Comparison of ENCODE assay signal across 8 cellular contexts in the genomic region with DNA sequence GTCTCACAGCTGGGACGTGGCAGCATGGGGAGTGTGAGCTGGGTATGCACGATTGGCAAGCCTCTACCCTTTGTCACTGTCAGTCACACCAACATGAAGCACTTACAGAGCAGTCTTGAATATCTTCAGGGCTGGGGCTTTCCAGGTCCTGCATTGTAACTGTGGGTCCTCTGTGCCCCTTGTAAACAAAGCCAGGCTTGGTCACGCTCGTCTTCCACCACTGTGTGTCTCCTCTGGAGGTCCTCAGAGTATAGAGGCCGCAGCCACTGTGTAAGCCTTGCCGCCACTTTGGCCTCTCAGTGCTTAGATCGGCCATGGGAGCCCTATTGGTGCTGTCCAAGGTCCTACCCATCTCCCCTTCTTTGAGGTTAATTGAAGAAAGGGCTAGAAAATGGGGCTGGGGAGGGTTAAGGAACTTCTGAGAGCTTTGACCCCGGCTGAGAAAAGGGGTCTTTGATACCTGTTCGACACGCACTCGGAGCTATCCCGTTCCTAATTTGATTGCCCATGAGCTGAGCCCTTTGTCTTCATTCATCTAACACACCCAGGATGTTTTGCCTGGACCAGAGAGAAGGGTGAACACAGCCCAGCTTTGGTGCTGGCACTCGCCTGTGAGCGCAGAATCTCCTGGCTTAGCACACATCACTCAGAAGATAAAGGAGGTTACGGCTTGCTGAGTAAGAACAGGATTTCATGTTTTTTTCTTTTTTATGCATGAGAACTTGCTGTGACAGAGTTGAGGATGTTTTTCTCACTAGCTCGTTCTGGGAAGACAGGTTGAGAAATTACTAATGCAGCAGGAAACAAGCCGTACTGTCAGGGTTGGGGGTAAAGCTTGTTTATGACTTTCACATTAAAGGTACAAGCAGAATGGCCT.
DNase-seq lines count a peak whose midpoint lies in the region; ATAC-seq and TF ChIP-seq lines count a peak whose summit lies in the region.

No MANE protein-coding gene starts in this region.

- peak overlapping the region; percentile 90 for H3K27ac Mint-ChIP-seq in activated naive CD4-positive, alpha-beta T cell treated with anti-CD3 and anti-CD28 coated beads, Interleukin-2, amount 50 U/mL, for 24 hours

- no peaks in the 10 kb centered on the region for H3K9me3 ChIP-seq in MM.1S (replicated peaks; ENCODE audit: insufficient read depth, low read length)

- H3K9ac ChIP-seq in MM.1S (ENCODE audit: low read length), result no peak overlapping the region

- no peaks in the 10 kb centered on the region for H4K20me1 ChIP-seq in MM.1S (ENCODE audit: insufficient read depth, low read length)

- peak overlapping the region; percentile 53 for H3K4me3 Mint-ChIP-seq in activated naive CD4-positive, alpha-beta T cell treated with anti-CD3 and anti-CD28 coated beads, Interleukin-2, amount 50 U/mL, for 24 hours

- H3K36me3 Mint-ChIP-seq in activated naive CD4-positive, alpha-beta T cell treated with anti-CD3 and anti-CD28 coated beads, Interleukin-2, amount 50 U/mL, for 24 hours, result no peaks in the 10 kb centered on the region

- peaks cover 77% of the 10 kb centered on the region for H3K4me1 Mint-ChIP-seq in activated naive CD4-positive, alpha-beta T cell treated with anti-CD3 and anti-CD28 coated beads, Interleukin-2, amount 50 U/mL, for 24 hours

- H3K4me2 ChIP-seq in MM.1S (ENCODE audit: low read depth, low read length), result no peak overlapping the region

- H3K4me3 ChIP-seq in MM.1S (ENCODE audit: low read length), result no peak overlapping the region

- no peak overlapping the region for H3K27ac ChIP-seq in MM.1S (ENCODE audit: low read length)

- H3K27me3 Mint-ChIP-seq in activated naive CD4-positive, alpha-beta T cell treated with anti-CD3 and anti-CD28 coated beads, Interleukin-2, amount 50 U/mL, for 24 hours, result no peaks in the 10 kb centered on the region

- H3F3A ChIP-seq in MM.1S (ENCODE audit: insufficient read depth, low read length), result no peaks in the 10 kb centered on the region

- no peaks in the 10 kb centered on the region for H3K9me2 ChIP-seq in MM.1S (replicated peaks; ENCODE audit: insufficient read depth, low read length)

- no peaks in the 10 kb centered on the region for H3K27me3 ChIP-seq in MM.1S (replicated peaks; ENCODE audit: insufficient read depth, low read length)

- peaks cover 5% of the 10 kb centered on the region for H3K79me2 ChIP-seq in MM.1S (ENCODE audit: low read length)

- H3K4me1 ChIP-seq in MM.1S (ENCODE audit: low read length), result no peaks in the 10 kb centered on the region

- no peak overlapping the region for H2AFZ ChIP-seq in MM.1S (ENCODE audit: low read length)

- peak; percentile 15 to 28 for DNase-seq in stimulated activated CD4-positive, alpha-beta T cell treated with anti-CD3 and anti-CD28 coated beads, Interleukin-12 subunit alpha, Interleukin-12 subunit beta, amount 100 ng/mL, for 24 hours (ENCODE audit: low read depth in 2 of 2)
- DNase-seq in stimulated activated CD4-positive, alpha-beta T cell treated with anti-CD3 and anti-CD28 coated beads, Interleukin-12 subunit alpha, Interleukin-12 subunit beta, amount 100 ng/mL, for 4 hours, result no peak
- DNase-seq in hypothalamus (lab: John Stamatoyannopoulos, UW) (no peak), DMS53 treated with DMSO at 0.1 percent for 48 hours (lab: John Stamatoyannopoulos, UW; ENCODE audit: unreplicated experiment) (no peak), MM.1S (no peak), cerebellar cortex (ENCODE audit: low spot score) (no peak)

- H3K9me3 Mint-ChIP-seq in activated naive CD4-positive, alpha-beta T cell treated with anti-CD3 and anti-CD28 coated beads, Interleukin-2, amount 50 U/mL, for 24 hours, result no peaks in the 10 kb centered on the region

- ATAC-seq in HG03139 (IDR thresholded peaks at IDR 0.05; ENCODE audit: unreplicated experiment), result peak; percentile 58

- H3K36me3 ChIP-seq in MM.1S (replicated peaks; ENCODE audit: insufficient read depth, low read length), result no peaks in the 10 kb centered on the region

- TF ChIP-seq CTCF in MM.1S (IDR thresholded peaks at IDR 0.05; ENCODE audit: low read length), result no peak

Comparison
In these comparisons a context has a peak if more than half of its experiments do, and no peak if none do; other contexts are left out.
1. DNase-seq: peak in stimulated activated CD4-positive, alpha-beta T cell treated with anti-CD3 and anti-CD28 coated beads, Interleukin-12 subunit alpha, Interleukin-12 subunit beta, amount 100 ng/mL, for 24 hours (2 of 2); none in stimulated activated CD4-positive, alpha-beta T cell treated with anti-CD3 and anti-CD28 coated beads, Interleukin-12 subunit alpha, Interleukin-12 subunit beta, amount 100 ng/mL, for 4 hours (single experiment), hypothalamus (0 of 51), DMS53 treated with DMSO at 0.1 percent for 48 hours (single experiment), MM.1S (single experiment) and cerebellar cortex (single experiment).